Comparison of ENCODE assay signal across 20 cellular contexts in the genomic region with DNA sequence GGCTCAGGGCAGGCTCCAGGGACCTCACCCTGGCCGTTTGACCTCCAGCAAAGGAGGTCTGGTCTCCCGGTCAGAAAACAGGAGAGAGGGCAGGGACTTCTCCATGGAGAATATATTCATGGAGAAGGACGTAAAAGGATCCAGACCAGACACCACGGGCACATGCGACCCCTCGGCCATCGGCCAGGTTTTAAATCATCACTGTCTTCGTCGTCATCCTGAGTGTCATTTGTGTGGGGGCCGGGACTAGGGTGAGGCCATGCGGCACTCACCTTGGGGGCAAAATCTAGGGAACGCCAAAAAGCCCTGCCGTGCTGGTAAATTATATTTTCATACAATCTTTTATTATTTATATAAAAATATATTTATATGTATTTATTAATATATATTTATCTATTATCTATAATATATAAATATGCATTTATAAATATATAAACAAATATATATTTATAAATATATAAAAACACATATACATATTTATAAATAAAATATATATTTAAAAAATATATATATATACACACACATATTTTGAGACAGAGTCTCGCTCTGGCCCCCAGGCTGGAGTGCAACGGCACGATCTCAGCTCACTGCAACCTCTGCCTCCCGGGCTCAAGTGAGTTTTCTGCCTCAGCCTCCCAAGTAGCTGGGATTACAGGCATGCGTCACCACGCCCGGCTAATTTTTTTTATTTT.
DNase-seq lines count a peak whose midpoint lies in the region; ATAC-seq, FAIRE-seq and TF ChIP-seq lines count a peak whose summit lies in the region.
"Had no signal": no experiment of that assay in that cellular context is flagged by ENCODE, and none has a peak within 500 bp of the region (broad histone marks: within the 10 kb centered on the region; RNA-seq: fewer than 3 reads in every experiment).

No MANE protein-coding gene starts in this region.

- H3K27ac ChIP-seq in esophagus squamous epithelium (peak overlapping the region; percentile 65 to 88 (median 79)), psoas muscle (peak overlapping the region; percentile 58), uterus (no peak overlapping the region)

- H3K27me3 ChIP-seq in esophagus squamous epithelium (no peaks in the 10 kb centered on the region), psoas muscle (ENCODE audit: insufficient read depth in 3 of 3, low read length in 2 of 3) (no peaks in the 10 kb centered on the region), uterus (no peaks in the 10 kb centered on the region)
- H3K27me3 ChIP-seq: ascending aorta, BE2C had no signal

- H3K4me1 ChIP-seq in esophagus squamous epithelium (peaks cover 16 to 64% (median 18%) of the 10 kb centered on the region in 3 donors), psoas muscle (peaks cover 16% of the 10 kb centered on the region), uterus (no peaks in the 10 kb centered on the region)
- H3K4me1 ChIP-seq: BE2C had no signal

- peak; percentile 78 for FAIRE-seq in RCC 7860 (lab: Jason Lieb, UNC)
- FAIRE-seq: GM12878, K562, urothelium cell line had no signal

- 89 to 93% methylated on average over 19 of the region's 20 CpGs for WGBS in esophagus squamous epithelium, 2 donors
- WGBS in psoas muscle, 3 donors = 56 to 61% (median 58%) methylated on average over 20 of the region's 20 CpGs

- peak; percentile 51 for DNase-seq in D341Med (ENCODE audit: low spot score)
- DNase-seq in RCC 7860 (ENCODE audit: low spot score) = no peak
- DNase-seq in esophagus squamous epithelium (lab: John Stamatoyannopoulos, UW) = no peak
- no peak for DNase-seq in psoas muscle
- no peak for DNase-seq in NK-92 treated with Interleukin-12 subunit alpha and Interleukin-12 subunit beta, amount 100 ng/mL, for 24 hours (lab: John Stamatoyannopoulos, UW)
- DNase-seq in NCI-H2196 treated with DMSO at 0.1 percent for 48 hours (lab: John Stamatoyannopoulos, UW; ENCODE audit: unreplicated experiment) = no peak
- DNase-seq in uterus = no peak
- DNase-seq: activated CD4-positive, alpha-beta T cell treated with anti-CD3 and anti-CD28 coated beads for 4 hours; activated gamma-delta T cell treated with Interleukin-2 at 50 U/mL for 16 hours; GF-D8; stimulated activated CD4-positive, alpha-beta T cell treated with anti-CD3 and anti-CD28 coated beads, Interleukin-2, amount 100 ng/mL, for 24 hours; T1000 had no signal

- TF ChIP-seq CTCF in esophagus squamous epithelium (IDR thresholded peaks at IDR 0.05) = no peak
- no peak for TF ChIP-seq CTCF in psoas muscle (IDR thresholded peaks at IDR 0.05)
- no peak for TF ChIP-seq CTCF in uterus (IDR thresholded peaks at IDR 0.05)

- no peak for TF ChIP-seq POLR2A in esophagus squamous epithelium (IDR thresholded peaks at IDR 0.05)
- no peak for TF ChIP-seq POLR2A in uterus (IDR thresholded peaks at IDR 0.05)

- intact Hi-C loops in esophagus squamous epithelium (cut with DNase I) = no loop called here
- intact Hi-C loops in psoas muscle (cut with DNase I) = no loop called here
- intact Hi-C loops in uterus (cut with DNase I; ENCODE audit: low total_unique reads) = no loop called here

- no peak for ATAC-seq in psoas muscle
- ATAC-seq: GM12878, HCT116, K562, left lobe of liver, SK-N-SH treated with all-trans-retinoic acid at 6 μM for 48 hours had no signal

- H3K4me3 ChIP-seq in esophagus squamous epithelium (no peak overlapping the region), psoas muscle (no peak overlapping the region), uterus (no peak overlapping the region)
- H3K4me3 ChIP-seq: ascending aorta, GM12878, K562 had no signal

- H3K36me3 ChIP-seq in esophagus squamous epithelium (no peaks in the 10 kb centered on the region), psoas muscle (ENCODE audit: insufficient read depth in 1 of 2, low read depth in 1 of 2) (no peaks in the 10 kb centered on the region), uterus (no peaks in the 10 kb centered on the region)
- H3K36me3 ChIP-seq: ascending aorta, BE2C had no signal

- H3K9me3 ChIP-seq in esophagus squamous epithelium (no peaks in the 10 kb centered on the region), psoas muscle (no peaks in the 10 kb centered on the region), uterus (no peaks in the 10 kb centered on the region)
- H3K9me3 ChIP-seq: ascending aorta, BE2C had no signal

Comparison
In these comparisons a context has a peak if more than half of its experiments do, and no peak if none do; other contexts are left out.
1. H3K27ac ChIP-seq: peak in esophagus squamous epithelium (4 of 4) and psoas muscle (single experiment); none in uterus (0 of 2).